In genomic region chr6:81589465-81590313, GRCh38 we compare ENCODE assay signal across 19 cellular contexts.
DNase-seq lines count a peak whose midpoint lies in the region; TF ChIP-seq lines count a peak whose summit lies in the region.
"Had no signal": no experiment of that assay in that cellular context is flagged by ENCODE, and none has a peak within 500 bp of the region (broad histone marks: within the 10 kb centered on the region; RNA-seq: fewer than 3 reads in every experiment).

No MANE protein-coding gene starts in this region.

- in situ Hi-C loops in SK-MEL-5 (cut with HindIII; ENCODE audit: low pct_unique_long_range_greater_than_20kb, low sequenced_read_pairs) = no loop called here

- no peaks in the 10 kb centered on the region for H3K36me3 Mint-ChIP-seq in T-helper 2 cell treated with Interferon-gamma antibody and Interleukin-4, amounts not matched to agents 5 μg/mL and 100 μg/mL, for 36 hours (ENCODE audit: low read depth)
- H3K36me3 Mint-ChIP-seq: activated naive CD4-positive, alpha-beta T cell treated with anti-CD3 and anti-CD28 coated beads, Interleukin-2, amount 50 U/mL, for 72 hours; natural killer cell; type B pancreatic cell had no signal

- no peaks in the 10 kb centered on the region for H3K27me3 Mint-ChIP-seq in T-helper 2 cell treated with Interferon-gamma antibody and Interleukin-4, amounts not matched to agents 5 μg/mL and 100 μg/mL, for 36 hours (ENCODE audit: low read depth)
- H3K27me3 Mint-ChIP-seq: B cell; dendritic cell treated with granulocyte-macrophage colony-stimulating factor and Interleukin-4, amounts not matched to agents 40 ng/mL and 50 ng/mL, for 4 days; type B pancreatic cell had no signal

- peaks cover 6% of the 10 kb centered on the region for H3K9me3 Mint-ChIP-seq in T-helper 2 cell treated with Interferon-gamma antibody and Interleukin-4, amounts not matched to agents 5 μg/mL and 100 μg/mL, for 36 hours

- peak; percentile 31; the same call in 1 of the 2 replicates for TF ChIP-seq CTCF in LNCAP (IDR thresholded peaks at IDR 0.05)

- DNase-seq in D341Med (ENCODE audit: low spot score) (peak; percentile 15), SK-MEL-5 (ENCODE audit: low read depth, low spot score) (peak; percentile 63), left kidney (ENCODE audit: low read depth, low spot score) (peak; percentile 6), activated gamma-delta T cell treated with Interleukin-2 at 50 U/mL for 16 hours (no peak), inferior parietal cortex (ENCODE audit: extremely low spot score) (no peak)
- DNase-seq in T-helper 2 cell treated with Interferon-gamma antibody and Interleukin-4, amounts not matched to agents 5 μg/mL and 100 μg/mL, for 36 hours (ENCODE audit: low spot score) = no peak
- DNase-seq: activated CD4-positive, alpha-beta T cell treated with anti-CD3 and anti-CD28 coated beads, Interleukin-2, amount 50 U/mL, for 48 hours; activated T-cell treated with anti-CD3 and anti-CD28 coated beads, Interleukin-2, amount 50 U/mL, for 1 hour; DMS79; KG1; mesenchymal stem cell; natural killer cell; NCI-H1436 treated with DMSO at 0.1 percent for 48 hours; NCI-H446 had no signal

- no peaks in the 10 kb centered on the region for H3K4me1 Mint-ChIP-seq in T-helper 2 cell treated with Interferon-gamma antibody and Interleukin-4, amounts not matched to agents 5 μg/mL and 100 μg/mL, for 36 hours (ENCODE audit: low read depth)
- H3K4me1 Mint-ChIP-seq: B cell, natural killer cell had no signal

- H3K4me3 Mint-ChIP-seq in T-helper 2 cell treated with Interferon-gamma antibody and Interleukin-4, amounts not matched to agents 5 μg/mL and 100 μg/mL, for 36 hours = no peak overlapping the region
- H3K4me3 Mint-ChIP-seq: B cell; dendritic cell treated with granulocyte-macrophage colony-stimulating factor and Interleukin-4, amounts not matched to agents 40 ng/mL and 50 ng/mL, for 4 days; natural killer cell; type B pancreatic cell had no signal

- no peak overlapping the region for H3K27ac Mint-ChIP-seq in T-helper 2 cell treated with Interferon-gamma antibody and Interleukin-4, amounts not matched to agents 5 μg/mL and 100 μg/mL, for 36 hours
- H3K27ac Mint-ChIP-seq: activated naive CD4-positive, alpha-beta T cell treated with anti-CD3 and anti-CD28 coated beads, Interleukin-2, amount 50 U/mL, for 72 hours; B cell; dendritic cell treated with granulocyte-macrophage colony-stimulating factor and Interleukin-4, amounts not matched to agents 40 ng/mL and 50 ng/mL, for 4 days; natural killer cell; type B pancreatic cell had no signal

Comparison
In these comparisons a context has a peak if more than half of its experiments do, and no peak if none do; other contexts are left out.
1. DNase-seq: peak in D341Med (single experiment), SK-MEL-5 (single experiment) and left kidney (single experiment); none in activated gamma-delta T cell treated with Interleukin-2 at 50 U/mL for 16 hours (single experiment), inferior parietal cortex (single experiment) and T-helper 2 cell treated with Interferon-gamma antibody and Interleukin-4, amounts not matched to agents 5 μg/mL and 100 μg/mL, for 36 hours (single experiment).